ENCODE assay signal across 1 cellular context in genomic region chr13:30872685-30873443, GRCh38.
TF ChIP-seq lines count a peak whose summit lies in the region.

No MANE protein-coding gene starts in this region.

TF ChIP-seq in HepG2, 621 proteins besides CTCF, POLR2A, EP300 and RAD21:
- TF ChIP-seq PCBP1 (IDR thresholded peaks at IDR 0.05; ENCODE audit: borderline replicate concordance, low read depth, low read length) (no peak), BHLHE40 (IDR thresholded peaks at IDR 0.05; ENCODE audit: low read length) (peak; percentile 78), HDAC6 (IDR thresholded peaks at IDR 0.05; ENCODE audit: low read depth, low read length) (no peak), ZC3H13 (CRISPR knock-in tag; IDR thresholded peaks at IDR 0.05) (no peak), ZNF598 (CRISPR knock-in tag; IDR thresholded peaks at IDR 0.05; ENCODE audit: borderline replicate concordance) (no peak), ZNF251 (CRISPR knock-in tag; IDR thresholded peaks at IDR 0.05) (no peak), ZSCAN12 (CRISPR knock-in tag; IDR thresholded peaks at IDR 0.05) (no peak)
- TF ChIP-seq, protein P1, sequence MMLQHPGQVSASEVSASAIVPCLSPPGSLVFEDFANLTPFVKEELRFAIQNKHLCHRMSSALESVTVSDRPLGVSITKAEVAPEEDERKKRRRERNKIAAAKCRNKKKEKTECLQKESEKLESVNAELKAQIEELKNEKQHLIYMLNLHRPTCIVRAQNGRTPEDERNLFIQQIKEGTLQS (CRISPR knock-in tag; IDR thresholded peaks at IDR 0.05): no peak
